ENCODE assay signal across 8 cellular contexts in the genomic region with DNA sequence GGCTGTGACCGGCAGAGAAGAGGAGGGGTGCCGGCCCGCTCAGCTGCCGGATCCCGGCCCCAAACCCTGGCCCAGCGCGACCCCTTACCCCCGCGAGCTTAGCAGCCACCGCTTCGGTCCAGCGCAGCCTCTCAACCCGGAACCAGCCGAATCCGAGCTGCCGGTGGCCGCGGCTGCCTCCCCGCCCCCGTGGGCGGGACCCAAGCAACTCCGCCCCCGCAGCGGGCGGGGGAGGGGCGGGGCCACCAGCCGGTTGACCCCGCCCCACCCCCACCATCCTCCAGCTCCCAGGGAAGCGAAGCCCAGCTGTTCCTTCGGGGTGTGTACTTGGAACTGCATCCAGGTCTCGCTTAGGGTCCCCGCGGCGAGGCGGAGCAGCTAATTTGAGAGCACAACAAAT. TPM values are rescaled to one million over a fixed set of nuclear protein-coding genes. Genes with fewer than 3 reads are reported as not detected.
DNase-seq lines count a peak whose midpoint lies in the region; ATAC-seq and TF ChIP-seq lines count a peak whose summit lies in the region.

Gene TRIM62, minus strand, starts transcription at position 138 of the 400 bp plus-strand sequence. CDS start 611 bp downstream, outside the sequence.

- H3K9me2 ChIP-seq in Karpas-422 (replicated peaks; ENCODE audit: insufficient read depth, low read length), result no peaks in the 10 kb centered on the region

- H3K4me3 ChIP-seq in BLaER1 treated with 17β-estradiol and CSF1 and Interleukin-3, amounts not matched to agents 10 nM and 100 nM, result peak within 1 kb of the TSS; percentile 63 to 80 (median 71)
- H3K4me3 ChIP-seq in Karpas-422 (ENCODE audit: low read length), result peak within 1 kb of the TSS; percentile 80

- H3K36me3 Mint-ChIP-seq in nephron progenitor cell (ENCODE audit: low read depth), result peaks cover 4% of the 10 kb centered on the region
- H3K36me3 Mint-ChIP-seq in stimulated activated naive CD8-positive, alpha-beta T cell treated with anti-CD3 and anti-CD28 coated beads, Interleukin-15, Interleukin-2, amounts not matched to agents 100 ng/mL and 50 ng/mL, for 24 hours (ENCODE audit: low read depth), result no peaks in the 10 kb centered on the region

- H3K9me3 ChIP-seq in BLaER1 treated with 17β-estradiol and CSF1 and Interleukin-3, amounts not matched to agents 10 nM and 100 nM (replicated peaks in 1 of 11), result no peaks in the 10 kb centered on the region
- H3K9me3 ChIP-seq in Karpas-422 (ENCODE audit: low read length), result no peaks in the 10 kb centered on the region

- H3K27ac ChIP-seq in BLaER1 treated with 17β-estradiol and CSF1 and Interleukin-3, amounts not matched to agents 10 nM and 100 nM, result peak within 1 kb of the TSS in 8 of 11 experiments; percentile 26 to 71 (median 53); a peak in 17 of 22 replicates
- peak within 1 kb of the TSS; percentile 56 for H3K27ac ChIP-seq in Karpas-422 (ENCODE audit: low read length)

- peak; percentile 53 for ATAC-seq in GM21381 (IDR thresholded peaks at IDR 0.05; ENCODE audit: unreplicated experiment)

- H3K4me1 ChIP-seq in BLaER1 treated with 17β-estradiol and CSF1 and Interleukin-3, amounts not matched to agents 10 nM and 100 nM, result peaks cover 16 to 30% (median 20%) of the 10 kb centered on the region in 10 experiments
- peaks cover 29% of the 10 kb centered on the region for H3K4me1 ChIP-seq in Karpas-422 (ENCODE audit: low read length)

- H3K9ac ChIP-seq in BLaER1 treated with 17β-estradiol and CSF1 and Interleukin-3, amounts not matched to agents 10 nM and 100 nM, result peak within 1 kb of the TSS; percentile 47 to 80 (median 76); a peak in 21 of 22 replicates
- peak within 1 kb of the TSS; percentile 74 for H3K9ac ChIP-seq in Karpas-422 (ENCODE audit: low read length)

- peaks cover 0 to 10% (median 0%) of the 10 kb centered on the region in 11 experiments; a peak in 1 of 22 replicates for H3K36me3 ChIP-seq in BLaER1 treated with 17β-estradiol and CSF1 and Interleukin-3, amounts not matched to agents 10 nM and 100 nM
- H3K36me3 ChIP-seq in Karpas-422 (ENCODE audit: insufficient read depth, low read length), result no peaks in the 10 kb centered on the region

- H3K4me3 Mint-ChIP-seq in nephron progenitor cell, result peak within 1 kb of the TSS; percentile 86
- H3K4me3 Mint-ChIP-seq in stimulated activated naive CD8-positive, alpha-beta T cell treated with anti-CD3 and anti-CD28 coated beads, Interleukin-15, Interleukin-2, amounts not matched to agents 100 ng/mL and 50 ng/mL, for 24 hours, result peak within 1 kb of the TSS; percentile 85

- H3K4me1 Mint-ChIP-seq in nephron progenitor cell, result peaks cover 54% of the 10 kb centered on the region
- H3K4me1 Mint-ChIP-seq in stimulated activated naive CD8-positive, alpha-beta T cell treated with anti-CD3 and anti-CD28 coated beads, Interleukin-15, Interleukin-2, amounts not matched to agents 100 ng/mL and 50 ng/mL, for 24 hours (ENCODE audit: low read depth), result peaks cover 12% of the 10 kb centered on the region

- peak within 1 kb of the TSS; percentile 89 for H3K27ac Mint-ChIP-seq in nephron progenitor cell
- H3K27ac Mint-ChIP-seq in stimulated activated naive CD8-positive, alpha-beta T cell treated with anti-CD3 and anti-CD28 coated beads, Interleukin-15, Interleukin-2, amounts not matched to agents 100 ng/mL and 50 ng/mL, for 24 hours, result no peak within 1 kb of the TSS

- peaks cover 39% of the 10 kb centered on the region for H3K79me2 ChIP-seq in Karpas-422 (ENCODE audit: low read length)

- no peaks in the 10 kb centered on the region for H3K27me3 ChIP-seq in BLaER1 treated with 17β-estradiol and CSF1 and Interleukin-3, amounts not matched to agents 10 nM and 100 nM
- no peaks in the 10 kb centered on the region for H3K27me3 ChIP-seq in Karpas-422 (ENCODE audit: low read length)

- DNase-seq in Karpas-422 (peak; percentile 92), RPMI7951 (ENCODE audit: low read depth) (peak; percentile 87), fibroblast of the conjunctiva (ENCODE audit: low read depth) (peak; percentile 80), nephron progenitor cell (peak; percentile 87)
- peak; percentile 69 for DNase-seq in activated T-helper 9 cell treated with anti-CD3 and anti-CD28 coated beads, Interleukin-2, amount 50 U/mL, for 16 hours (ENCODE audit: low read depth)

- peaks cover 0 to 43% (median 25%) of the 10 kb centered on the region in 11 experiments; a peak in 17 of 22 replicates for H4K20me1 ChIP-seq in BLaER1 treated with 17β-estradiol and CSF1 and Interleukin-3, amounts not matched to agents 10 nM and 100 nM
- peaks cover 11% of the 10 kb centered on the region for H4K20me1 ChIP-seq in Karpas-422 (ENCODE audit: insufficient read depth, low read depth, low read length)

- no peaks in the 10 kb centered on the region for H3K9me3 Mint-ChIP-seq in nephron progenitor cell
- H3K9me3 Mint-ChIP-seq in stimulated activated naive CD8-positive, alpha-beta T cell treated with anti-CD3 and anti-CD28 coated beads, Interleukin-15, Interleukin-2, amounts not matched to agents 100 ng/mL and 50 ng/mL, for 24 hours, result no peaks in the 10 kb centered on the region

- H3K4me2 ChIP-seq in BLaER1 treated with 17β-estradiol and CSF1 and Interleukin-3, amounts not matched to agents 10 nM and 100 nM, result peak within 1 kb of the TSS; percentile 87 to 100 (median 99)
- H3K4me2 ChIP-seq in Karpas-422 (ENCODE audit: low read depth, low read length, poor library complexity, severe bottlenecking), result peak within 1 kb of the TSS; percentile 84

- peak within 1 kb of the TSS; percentile 25; the same call in 1 of the 2 replicates for H2AFZ ChIP-seq in Karpas-422 (ENCODE audit: low read length)

- no peak for TF ChIP-seq CTCF in nephron progenitor cell (IDR thresholded peaks at IDR 0.05)

- H3K27me3 Mint-ChIP-seq in nephron progenitor cell (ENCODE audit: low read depth, poor library complexity), result peaks cover 6% of the 10 kb centered on the region
- peaks cover 10% of the 10 kb centered on the region for H3K27me3 Mint-ChIP-seq in stimulated activated naive CD8-positive, alpha-beta T cell treated with anti-CD3 and anti-CD28 coated beads, Interleukin-15, Interleukin-2, amounts not matched to agents 100 ng/mL and 50 ng/mL, for 24 hours

RNA-seq across cellular contexts. Expression of gene TRIM62, which starts in this region (rescaled TPM):
- total RNA-seq in Karpas-422 (2014; rRNA removed; shearing (Covaris generic); ENCODE audit: low replicate concordance), result 9.1 and 18.7 TPM in 2 replicates
- 5.6 and 6.2 TPM in 2 replicates for total RNA-seq in RPMI7951 (2014; rRNA removed; shearing (Covaris generic))

Comparison
In these comparisons a context has a peak if more than half of its experiments do, and no peak if none do; other contexts are left out.
1. Peak in every context shown above with its lines: DNase-seq, ATAC-seq, H3K4me3 ChIP-seq and H3K27ac ChIP-seq.